In genomic region chr1:219173434-219173757, GRCh38 we compare ENCODE assay signal across 7 cellular contexts. TPM values are rescaled to one million over a fixed set of nuclear protein-coding genes. Genes with fewer than 3 reads are reported as not detected.
DNase-seq lines count a peak whose midpoint lies in the region; ATAC-seq and TF ChIP-seq lines count a peak whose summit lies in the region.

No MANE protein-coding gene starts in this region.

- intact Hi-C loops in breast epithelium (cut with DNase I; ENCODE audit: low total_unique reads), result no loop called here

- H3K4me1 ChIP-seq in breast epithelium, result peaks cover 0 to 9% of the 10 kb centered on the region in 2 donors

- no peaks in the 10 kb centered on the region for H3K9me2 ChIP-seq in neural cell (ENCODE audit: insufficient read depth, low read length)

- no peaks in the 10 kb centered on the region for H3F3A ChIP-seq in neural cell (ENCODE audit: insufficient read depth, low read length, poor library complexity, severe bottlenecking)

- no peaks in the 10 kb centered on the region for H4K20me1 ChIP-seq in neural cell (ENCODE audit: insufficient read depth)

- H3K9me3 ChIP-seq in breast epithelium (no peaks in the 10 kb centered on the region), neural cell (ENCODE audit: low read length) (no peaks in the 10 kb centered on the region)

- TF ChIP-seq RAD21 in neural cell (conservative IDR thresholded peaks at IDR 0.05), result no peak

- TF ChIP-seq CTCF in breast epithelium (IDR thresholded peaks at IDR 0.05), result no peak
- TF ChIP-seq CTCF in neural cell (IDR thresholded peaks at IDR 0.05; ENCODE audit: poor library complexity, severe bottlenecking), result no peak

- H3K27me3 ChIP-seq in breast epithelium (no peaks in the 10 kb centered on the region), neural cell (ENCODE audit: insufficient read depth, low read depth, low read length) (no peaks in the 10 kb centered on the region)

- peak overlapping the region; percentile 46 for H2AFZ ChIP-seq in neural cell (ENCODE audit: low read depth, low read length)

- H3K9ac ChIP-seq in neural cell (ENCODE audit: low read length), result no peak overlapping the region

- peak overlapping the region; percentile 73 to 87 (median 77) for H3K4me3 ChIP-seq in breast epithelium
- H3K4me3 ChIP-seq in neural cell (ENCODE audit: low read length), result peak overlapping the region; percentile 81

- H3K27ac ChIP-seq in breast epithelium (peak overlapping the region; percentile 92), neural cell (ENCODE audit: low read length) (no peak overlapping the region)

- peak; percentile 6 for ATAC-seq in GM19438 (IDR thresholded peaks at IDR 0.05; ENCODE audit: low read depth, unreplicated experiment)
- peak; percentile 4 for ATAC-seq in HG03439 (IDR thresholded peaks at IDR 0.05; ENCODE audit: unreplicated experiment)

- no peak for TF ChIP-seq POLR2A in breast epithelium (IDR thresholded peaks at IDR 0.05)

- TF ChIP-seq EP300 in neural cell (conservative IDR thresholded peaks at IDR 0.05; ENCODE audit: poor library complexity, severe bottlenecking), result no peak

- H3K79me2 ChIP-seq in neural cell (replicated peaks; ENCODE audit: insufficient read depth, low read length), result peaks cover 14% of the 10 kb centered on the region

- DNase-seq in breast epithelium (ENCODE audit: low spot score in 2 of 2) (no peak), NCI-H146 (lab: John Stamatoyannopoulos, UW) (no peak), NCI-H2029 (lab: John Stamatoyannopoulos, UW) (no peak)
- no peak for DNase-seq in effector CD4-positive, alpha-beta T cell

- peak overlapping the region; percentile 15 for H3K4me2 ChIP-seq in neural cell (ENCODE audit: low read length)

- no peaks in the 10 kb centered on the region for H3K36me3 ChIP-seq in breast epithelium
- H3K36me3 ChIP-seq in neural cell (ENCODE audit: insufficient read depth, low read length), result no peaks in the 10 kb centered on the region

TF ChIP-seq in neural cell, 6 proteins besides CTCF, POLR2A, EP300 and RAD21:
- TF ChIP-seq MXI1 (conservative IDR thresholded peaks at IDR 0.05; ENCODE audit: poor library complexity, severe bottlenecking) (no peak), TAF1 (IDR thresholded peaks at IDR 0.05; ENCODE audit: low read depth) (no peak), SMC3 (conservative IDR thresholded peaks at IDR 0.05; ENCODE audit: poor library complexity) (no peak), POLR2AphosphoS5 (IDR thresholded peaks at IDR 0.05) (no peak), REST (IDR thresholded peaks at IDR 0.05; ENCODE audit: borderline replicate concordance) (no peak), EZH2 (IDR thresholded peaks at IDR 0.05; ENCODE audit: borderline replicate concordance, insufficient read depth, low read length, poor library complexity, severe bottlenecking) (no peak)
TF ChIP-seq in neural cell: peak in this region for 0.

RNA-seq across cellular contexts. Expression of gene LYPLAL1, which starts 0.3 kb away (rescaled TPM):
- total RNA-seq in breast epithelium, result 10 to 100 TPM; 21.0 to 40.0 (median 29.9) TPM
- polyA plus RNA-seq in neural cell, result 20.6 and 38.1 TPM in 2 replicates
- 48.7 and 51.9 TPM in 2 replicates for polyA minus RNA-seq in neural cell
